10 cellular contexts compared by ENCODE assay signal in genomic region chr7:27113991-27114866, GRCh38. TPM values are rescaled to one million over a fixed set of nuclear protein-coding genes. Genes with fewer than 3 reads are reported as not detected.
DNase-seq lines count a peak whose midpoint lies in the region; ATAC-seq and TF ChIP-seq lines count a peak whose summit lies in the region.
"Had no signal": no experiment of that assay in that cellular context is flagged by ENCODE, and none has a peak within 500 bp of the region (broad histone marks: within the 10 kb centered on the region; RNA-seq: fewer than 3 reads in every experiment).

No MANE protein-coding gene starts in this region.

- H2BK120ac ChIP-seq in IMR-90 (ENCODE audit: low read depth, low read length) (peak overlapping the region; percentile 71), neuronal stem cell (ENCODE audit: low read depth, low read length) (no peak overlapping the region)

- H3K27me3 ChIP-seq in IMR-90 (ENCODE audit: control insufficient read depth, insufficient read depth, low read length) (no peaks in the 10 kb centered on the region), left lung (peaks cover 6 to 78% of the 10 kb centered on the region in 2 donors), thoracic aorta (replicated peaks; ENCODE audit: insufficient read depth) (no peaks in the 10 kb centered on the region), neuronal stem cell (ENCODE audit: control insufficient read depth in 3 of 3, insufficient read depth in 3 of 3, low read depth in 1 of 3, low read length in 3 of 3) (peaks cover 57 to 95% (median 92%) of the 10 kb centered on the region in 3 experiments)
- no peaks in the 10 kb centered on the region for H3K27me3 ChIP-seq in CD8-positive, alpha-beta memory T cell (ENCODE audit: insufficient read depth, low read length, poor library complexity, severe bottlenecking)

- peak overlapping the region; percentile 65 for H3K4me3 ChIP-seq in IMR-90 (ENCODE audit: insufficient read depth, low read depth, low read length)
- H3K4me3 ChIP-seq in astrocyte of the cerebellum (ENCODE audit: low read depth, low read length): peak overlapping the region; percentile 76
- peak overlapping the region; percentile 32 to 42 for H3K4me3 ChIP-seq in left lung
- peak overlapping the region; percentile 99 for H3K4me3 ChIP-seq in thoracic aorta
- no peak overlapping the region for H3K4me3 ChIP-seq in CD8-positive, alpha-beta memory T cell (ENCODE audit: low read length)
- H3K4me3 ChIP-seq in neuronal stem cell (ENCODE audit: low read length in 2 of 2): no peak overlapping the region
- H3K4me3 ChIP-seq: neural progenitor cell had no signal

- intact Hi-C loops in IMR-90 (cut with micrococcal nuclease) (loop anchor here (2.0 kb wide), 1 partner anchor 13 kb away; no protein-coding TSS in a partner anchor), left lung (cut with DNase I) (no loop called here)

- no peak for TF ChIP-seq RAD21 in IMR-90 (IDR thresholded peaks at IDR 0.05; ENCODE audit: low read length)

- H3K79me1 ChIP-seq in IMR-90 (ENCODE audit: low read depth in 1 of 2, low read length in 2 of 2): peaks cover 0 to 40% of the 10 kb centered on the region in 2 experiments; a peak in 2 of 4 replicates
- no peaks in the 10 kb centered on the region for H3K79me1 ChIP-seq in neuronal stem cell (ENCODE audit: low read depth, low read length)

- peak overlapping the region; percentile 50; the same call in 1 of the 2 replicates for H2BK20ac ChIP-seq in IMR-90 (ENCODE audit: low read depth, low read length)

- H3K4me1 ChIP-seq in IMR-90 (ENCODE audit: control insufficient read depth, insufficient read depth, low read length) (peaks cover 23% of the 10 kb centered on the region), left lung (peaks cover 0 to 5% of the 10 kb centered on the region in 2 donors), thoracic aorta (ENCODE audit: control insufficient read depth in 1 of 2, low read depth in 2 of 2) (peaks cover 17 to 38% of the 10 kb centered on the region in 2 donors), neuronal stem cell (ENCODE audit: control insufficient read depth in 2 of 2, insufficient read depth in 1 of 2, low read depth in 1 of 2, low read length in 2 of 2) (no peaks in the 10 kb centered on the region)
- H3K4me1 ChIP-seq in CD8-positive, alpha-beta memory T cell (ENCODE audit: insufficient read depth, low read length): no peaks in the 10 kb centered on the region
- H3K4me1 ChIP-seq: neural progenitor cell had no signal

- peak overlapping the region; percentile 76 for H2AK5ac ChIP-seq in IMR-90 (ENCODE audit: low read depth, low read length)
- H2AK5ac ChIP-seq in neuronal stem cell (ENCODE audit: low read depth, low read length): no peak overlapping the region

- H4K20me1 ChIP-seq in IMR-90 (ENCODE audit: insufficient read depth, low read length): peaks cover 14% of the 10 kb centered on the region

- H2AFZ ChIP-seq in IMR-90 (replicated peaks; ENCODE audit: low read length, poor library complexity) (peak overlapping the region; percentile 16), neuronal stem cell (ENCODE audit: low read length) (no peak overlapping the region)
- H2AFZ ChIP-seq: neural progenitor cell had no signal

- DNase-seq in IMR-90 (peak; percentile 69), astrocyte of the cerebellum (ENCODE audit: low read depth) (no peak), left lung (no peak), thoracic aorta (ENCODE audit: low spot score) (no peak), NCI-H1436 treated with DMSO at 0.1 percent for 48 hours (lab: John Stamatoyannopoulos, UW) (no peak), dedifferentiated amniotic fluid mesenchymal stem cell (ENCODE audit: extremely low spot score) (no peak), neuronal stem cell (ENCODE audit: low spot score) (no peak)
- DNase-seq in CD8-positive, alpha-beta memory T cell: no peak
- DNase-seq: activated CD4-positive, CD25-positive, alpha-beta regulatory T cell had no signal

- H4K5ac ChIP-seq in IMR-90 (ENCODE audit: low read depth, low read length): peak overlapping the region; percentile 63

- H2AK9ac ChIP-seq in IMR-90 (replicated peaks; ENCODE audit: low read depth, low read length, poor library complexity): peak overlapping the region; percentile 53

- H3K9me1 ChIP-seq in IMR-90 (ENCODE audit: insufficient read depth, low read length): peaks cover 15% of the 10 kb centered on the region

- H3K36me3 Mint-ChIP-seq in CD8-positive, alpha-beta memory T cell: no peaks in the 10 kb centered on the region
- H3K36me3 Mint-ChIP-seq: neural progenitor cell had no signal

- in situ Hi-C loops in IMR-90 (cut with MboI; ENCODE audit: low sequenced_read_pairs): no loop called here
- in situ Hi-C loops in astrocyte of the cerebellum (cut with HindIII; ENCODE audit: low sequenced_read_pairs): no loop called here

- H3K27ac ChIP-seq in IMR-90 (ENCODE audit: insufficient read depth, low read length): peak overlapping the region; percentile 93
- H3K27ac ChIP-seq in left lung: peak overlapping the region; percentile 71 to 90
- peak overlapping the region; percentile 96 to 99 for H3K27ac ChIP-seq in thoracic aorta
- H3K27ac ChIP-seq in CD8-positive, alpha-beta memory T cell (ENCODE audit: low read depth, low read length): no peak overlapping the region
- no peak overlapping the region for H3K27ac ChIP-seq in neuronal stem cell (replicated peaks; ENCODE audit: low read length)
- H3K27ac ChIP-seq: neural progenitor cell had no signal

- WGBS in IMR-90 (ENCODE audit: extremely low coverage in 2 of 2, insufficient read length in 1 of 2), 2 experiments: no CpG with 5 or more reads among the region's 27 CpGs
- no CpG with 5 or more reads among the region's 27 CpGs for WGBS in neuronal stem cell (ENCODE audit: extremely low coverage in 2 of 2, insufficient read length in 2 of 2, insufficient replicate concordance in 1 of 2), 2 donors

- H3K9me3 ChIP-seq in IMR-90 (ENCODE audit: control insufficient read depth, insufficient read depth, low read length) (no peaks in the 10 kb centered on the region), left lung (no peaks in the 10 kb centered on the region), thoracic aorta (no peaks in the 10 kb centered on the region), neuronal stem cell (replicated peaks in 1 of 2; ENCODE audit: control insufficient read depth in 2 of 2, insufficient read depth in 1 of 2, low read depth in 1 of 2, low read length in 2 of 2) (peaks cover 3 to 4% of the 10 kb centered on the region in 2 donors)
- no peaks in the 10 kb centered on the region for H3K9me3 ChIP-seq in CD8-positive, alpha-beta memory T cell (ENCODE audit: low read length)

- H3K56ac ChIP-seq in IMR-90 (ENCODE audit: extremely low read depth, insufficient read depth, low read length): peak overlapping the region; percentile 86

- H4K8ac ChIP-seq in IMR-90 (ENCODE audit: low read depth in 2 of 2, low read length in 2 of 2): peak overlapping the region; percentile 52 to 68
- H4K8ac ChIP-seq in neuronal stem cell (ENCODE audit: low read depth, low read length): no peak overlapping the region

- peak overlapping the region; percentile 61 for H3K14ac ChIP-seq in IMR-90 (replicated peaks; ENCODE audit: low read depth, low read length)
- no peak overlapping the region for H3K14ac ChIP-seq in neuronal stem cell (ENCODE audit: low read length)

- H3K18ac ChIP-seq in IMR-90 (ENCODE audit: low read depth, low read length) (peak overlapping the region; percentile 88), neuronal stem cell (ENCODE audit: low read length) (no peak overlapping the region)

- no peak overlapping the region for H3K27ac Mint-ChIP-seq in CD8-positive, alpha-beta memory T cell
- H3K27ac Mint-ChIP-seq: neural progenitor cell had no signal

- CTCF ChIA-PET in IMR-90 (lab: Yijun Ruan, JAX): interaction anchor here (1.1 to 1.2 kb wide), 2 partner anchors 13 to 18 kb away, joined by 3 to 4 read pairs; no protein-coding TSS in a partner anchor
- CTCF ChIA-PET in CD8-positive, alpha-beta memory T cell (lab: Charles Lee): no interaction called here

- dilution Hi-C loops in IMR-90 (cut with HindIII; ENCODE audit: low sequenced_read_pairs, unreplicated experiment): no loop called here

- POLR2A ChIA-PET in IMR-90 (lab: Charles Lee; ENCODE audit: unreplicated experiment): interaction anchor here (0.7 to 0.9 kb wide), 2 partner anchors 16 to 413 kb away, joined by 3 read pairs; no protein-coding TSS in a partner anchor
- POLR2A ChIA-PET in CD8-positive, alpha-beta memory T cell (lab: Charles Lee): no interaction called here

- peak overlapping the region; percentile 94 for H3K4me2 ChIP-seq in IMR-90 (ENCODE audit: low read depth, low read length)
- H3K4me2 ChIP-seq in neuronal stem cell (ENCODE audit: insufficient read depth, low read length, poor library complexity, severe bottlenecking): no peak overlapping the region
- H3K4me2 ChIP-seq: neural progenitor cell had no signal

- H3K9ac ChIP-seq in IMR-90 (ENCODE audit: low read depth, low read length) (peak overlapping the region; percentile 93), neuronal stem cell (ENCODE audit: low read depth, low read length, poor library complexity) (no peak overlapping the region)
- H3K9ac ChIP-seq: neural progenitor cell had no signal

- H2BK5ac ChIP-seq in IMR-90 (ENCODE audit: low read depth, low read length, poor library complexity, severe bottlenecking) (peak overlapping the region; percentile 82), neuronal stem cell (ENCODE audit: low read length) (no peak overlapping the region)

- no peak for TF ChIP-seq POLR2A in IMR-90 (IDR thresholded peaks at IDR 0.05; ENCODE audit: low read depth, low read length)

- no TSS peak for BruUV-seq in IMR-90 (replicated peaks; lab: Mats Ljungman, UMichigan)

- TF ChIP-seq CTCF in IMR-90 (conservative IDR thresholded peaks at IDR 0.05; ENCODE audit: low read depth, low read length) (no peak), astrocyte of the cerebellum (IDR thresholded peaks at IDR 0.05; ENCODE audit: low read depth, low read length, missing control alignments) (no peak), left lung (IDR thresholded peaks at IDR 0.05) (no peak), thoracic aorta (IDR thresholded peaks at IDR 0.05) (no peak)

- H3K36me3 ChIP-seq in IMR-90 (ENCODE audit: control insufficient read depth, insufficient read depth, low read length) (peaks cover 15% of the 10 kb centered on the region; the same call in 1 of the 2 replicates), left lung (no peaks in the 10 kb centered on the region), thoracic aorta (no peaks in the 10 kb centered on the region), neuronal stem cell (replicated peaks in 1 of 2; ENCODE audit: control insufficient read depth in 2 of 2, insufficient read depth in 2 of 2, low read length in 2 of 2) (no peaks in the 10 kb centered on the region)
- no peaks in the 10 kb centered on the region for H3K36me3 ChIP-seq in CD8-positive, alpha-beta memory T cell (ENCODE audit: insufficient read depth, low read length)
- H3K36me3 ChIP-seq: neural progenitor cell had no signal

- H3K9me3 Mint-ChIP-seq in CD8-positive, alpha-beta memory T cell: no peaks in the 10 kb centered on the region

- H4K91ac ChIP-seq in IMR-90 (ENCODE audit: insufficient read depth, low read depth, low read length): peak overlapping the region; percentile 83
- no peak overlapping the region for H4K91ac ChIP-seq in neuronal stem cell (ENCODE audit: low read depth, low read length, poor library complexity)

- H3K23ac ChIP-seq in IMR-90 (ENCODE audit: low read depth, low read length) (peak overlapping the region; percentile 64), neuronal stem cell (ENCODE audit: low read depth, low read length, poor library complexity) (no peak overlapping the region)

- peak; percentile 2; the same call in 1 of the 2 replicates for ATAC-seq in IMR-90 (ENCODE audit: low read depth)
- ATAC-seq in left lung: peak; percentile 42
- ATAC-seq in thoracic aorta (ENCODE audit: insufficient number of reproducible peaks, low FRiP score, low read depth): no peak

- no peaks in the 10 kb centered on the region for H3K4me1 Mint-ChIP-seq in CD8-positive, alpha-beta memory T cell
- H3K4me1 Mint-ChIP-seq: neural progenitor cell had no signal

- H2BK15ac ChIP-seq in IMR-90 (ENCODE audit: low read depth, low read length) (peak overlapping the region; percentile 53; the same call in 2 of the 3 replicates), neuronal stem cell (ENCODE audit: low read length) (no peak overlapping the region)

- H3K27me3 Mint-ChIP-seq in CD8-positive, alpha-beta memory T cell: peaks cover 13 to 23% of the 10 kb centered on the region in 2 donors

- H3K4ac ChIP-seq in IMR-90 (ENCODE audit: low read depth, low read length): peak overlapping the region; percentile 90
- no peak overlapping the region for H3K4ac ChIP-seq in neuronal stem cell (ENCODE audit: low read length)

- H3K4me3 Mint-ChIP-seq in CD8-positive, alpha-beta memory T cell: no peak overlapping the region
- H3K4me3 Mint-ChIP-seq: neural progenitor cell had no signal

- H2BK12ac ChIP-seq in neuronal stem cell (ENCODE audit: low read length): no peak overlapping the region

RNA-seq across cellular contexts. Expression of gene HOXA2, which starts 11.7 kb away (rescaled TPM):
- 1.6 and 1.7 TPM in 2 replicates for total RNA-seq in IMR-90 (2012; rRNA removed)
- 2.4 and 3.9 TPM in 2 replicates for polyA plus RNA-seq in IMR-90 (2012; rRNA removed)
- 0.93 and 1.8 TPM in 2 replicates for polyA plus RNA-seq in IMR-90 (2012; cell fraction: cytosol; rRNA removed)
- polyA plus RNA-seq in IMR-90 (2012; cell fraction: nucleus; rRNA removed; ENCODE audit: low replicate concordance): 5.2 and 14.9 TPM in 2 replicates
- 1 to 10 TPM in 1 of 2 donors, under 1 TPM in 1; 0.61 to 1.4 TPM for total RNA-seq in left lung
- 1 to 10 TPM; 3.4 to 4.6 TPM for total RNA-seq in thoracic aorta
- total RNA-seq in CD8-positive, alpha-beta memory T cell: not detected
- not detected for polyA plus RNA-seq in CD8-positive, alpha-beta memory T cell
- 0.04 TPM for polyA plus RNA-seq in neuronal stem cell (2013, experiment 1 of 2)
- not detected for polyA plus RNA-seq in neuronal stem cell (2013, experiment 2 of 2)

RNA-seq across cellular contexts. Expression of gene HOXA4, which starts 16.3 kb away (rescaled TPM):
- total RNA-seq in IMR-90 (2012; rRNA removed) (0.36 and 1.1 TPM in 2 replicates), left lung (1 to 10 TPM; 3.4 to 7.6 TPM), thoracic aorta (1 to 10 TPM; 3.7 to 6.1 TPM)
- 7.2 and 8.0 TPM in 2 replicates for polyA plus RNA-seq in IMR-90 (2012; rRNA removed)
- 4.3 and 5.1 TPM in 2 replicates for polyA plus RNA-seq in IMR-90 (2012; cell fraction: cytosol; rRNA removed)
- 4.5 and 16.6 TPM in 2 replicates for polyA plus RNA-seq in IMR-90 (2012; cell fraction: nucleus; rRNA removed; ENCODE audit: low replicate concordance)
- under 1 TPM in 1 of 2 experiments, not detected in 1; 0.11 TPM for total RNA-seq in CD8-positive, alpha-beta memory T cell
- polyA plus RNA-seq in CD8-positive, alpha-beta memory T cell: 0.20 TPM
- polyA plus RNA-seq in neuronal stem cell (2013, experiment 1 of 2): not detected
- not detected for polyA plus RNA-seq in neuronal stem cell (2013, experiment 2 of 2)

RNA-seq across cellular contexts. Expression of gene HOXA1, which starts 18.4 kb away (rescaled TPM):
- total RNA-seq in IMR-90 (2012; rRNA removed) (0.54 and 0.83 TPM in 2 replicates), left lung (under 1 TPM; 0.50 to 0.60 TPM), thoracic aorta (1 to 10 TPM in 1 of 2 donors, not detected in 1; 3.1 TPM)
- polyA plus RNA-seq in IMR-90 (2012; rRNA removed): 1.7 and 1.8 TPM in 2 replicates
- 0.34 and 0.97 TPM in 2 replicates for polyA plus RNA-seq in IMR-90 (2012; cell fraction: cytosol; rRNA removed)
- 1.5 and 1.9 TPM in 2 replicates for polyA plus RNA-seq in IMR-90 (2012; cell fraction: nucleus; rRNA removed; ENCODE audit: low replicate concordance)
- total RNA-seq in CD8-positive, alpha-beta memory T cell: under 1 TPM; 0.31 to 0.38 TPM
- 0.75 TPM for polyA plus RNA-seq in CD8-positive, alpha-beta memory T cell
- polyA plus RNA-seq in neuronal stem cell (2013, experiment 1 of 2): not detected
- polyA plus RNA-seq in neuronal stem cell (2013, experiment 2 of 2): not detected

RNA-seq across cellular contexts. Expression of gene HOXA5, which starts 29.3 kb away (rescaled TPM):
- total RNA-seq in IMR-90 (2012; rRNA removed) (19.9 and 23.9 TPM in 2 replicates), left lung (10 to 100 TPM; 16.1 to 21.6 TPM), thoracic aorta (1 to 10 TPM in 1 of 2 donors, under 1 TPM in 1; 0.35 to 1.2 TPM)
- 28.1 and 29.4 TPM in 2 replicates for polyA plus RNA-seq in IMR-90 (2012; rRNA removed)
- polyA plus RNA-seq in IMR-90 (2012; cell fraction: cytosol; rRNA removed): 27.6 and 56.3 TPM in 2 replicates
- polyA plus RNA-seq in IMR-90 (2012; cell fraction: nucleus; rRNA removed; ENCODE audit: low replicate concordance): 34.9 and 41.0 TPM in 2 replicates
- total RNA-seq in CD8-positive, alpha-beta memory T cell: not detected
- polyA plus RNA-seq in CD8-positive, alpha-beta memory T cell: not detected
- polyA plus RNA-seq in neuronal stem cell (2013, experiment 1 of 2): not detected
- polyA plus RNA-seq in neuronal stem cell (2013, experiment 2 of 2): not detected

RNA-seq across cellular contexts. Expression of gene HOXA6, which starts 33.3 kb away (rescaled TPM):
- total RNA-seq in IMR-90 (2012; rRNA removed) (1.4 and 1.7 TPM in 2 replicates), left lung (1 to 10 TPM; 3.5 to 5.0 TPM), thoracic aorta (not detected)
- 1.8 and 2.1 TPM in 2 replicates for polyA plus RNA-seq in IMR-90 (2012; rRNA removed)
- polyA plus RNA-seq in IMR-90 (2012; cell fraction: cytosol; rRNA removed): 0.50 and 1.7 TPM in 2 replicates
- polyA plus RNA-seq in IMR-90 (2012; cell fraction: nucleus; rRNA removed; ENCODE audit: low replicate concordance): 3.9 and 5.3 TPM in 2 replicates
- not detected for total RNA-seq in CD8-positive, alpha-beta memory T cell
- polyA plus RNA-seq in CD8-positive, alpha-beta memory T cell: not detected
- polyA plus RNA-seq in neuronal stem cell (2013, experiment 1 of 2): not detected
- not detected for polyA plus RNA-seq in neuronal stem cell (2013, experiment 2 of 2)

Comparison
In these comparisons a context has a peak if more than half of its experiments do, and no peak if none do; other contexts are left out.
1. H3K27ac ChIP-seq: peak in IMR-90 (single experiment), left lung (2 of 2) and thoracic aorta (2 of 2); none in CD8-positive, alpha-beta memory T cell (single experiment) and neuronal stem cell (single experiment).
2. H3K4me3 ChIP-seq: peak in IMR-90 (single experiment), astrocyte of the cerebellum (single experiment), left lung (2 of 2) and thoracic aorta (single experiment); none in CD8-positive, alpha-beta memory T cell (single experiment) and neuronal stem cell (0 of 2).